In genomic region chr2:226971770-226972169, GRCh38 we compare ENCODE assay signal across 1 cellular context.
A peak's percentile ranks its signal among the peaks of the same experiment; 100 is the strongest.
TF ChIP-seq lines count a peak whose summit lies in the region.

No MANE protein-coding gene starts in this region.

TF ChIP-seq in GM12878, 131 proteins besides CTCF, POLR2A, EP300 and RAD21 (continued from another document):
- TF ChIP-seq ZNF384 (IDR thresholded peaks at IDR 0.05; ENCODE audit: borderline replicate concordance, low read depth, low read length) (peak; percentile 45; the same call in 1 of the 2 replicates), FOXK2 (IDR thresholded peaks at IDR 0.05) (no peak), TCF12 (IDR thresholded peaks at IDR 0.05; ENCODE audit: low read depth, low read length) (peak; percentile 57; the same call in 1 of the 2 replicates), RAD51 (IDR thresholded peaks at IDR 0.05) (peak; percentile 70), KLF5 (IDR thresholded peaks at IDR 0.05; ENCODE audit: partially characterized antibody) (no peak), ZNF207 (IDR thresholded peaks at IDR 0.05; ENCODE audit: borderline replicate concordance) (no peak), NRF1 (conservative IDR thresholded peaks at IDR 0.05; ENCODE audit: low read depth, low read length) (no peak), ASH2L (IDR thresholded peaks at IDR 0.05; ENCODE audit: borderline replicate concordance, low read depth) (no peak), SUZ12 (IDR thresholded peaks at IDR 0.05; ENCODE audit: unreplicated experiment) (no peak), PAX8 (IDR thresholded peaks at IDR 0.05) (no peak), NBN (IDR thresholded peaks at IDR 0.05) (0 out of 2 replicates have a peak, but pooled peaks have one; percentile 23), ETV6 (conservative IDR thresholded peaks at IDR 0.05 in 1 of 2, IDR thresholded peaks at IDR 0.05 in 1 of 2; ENCODE audit: borderline replicate concordance in 1 of 2, low read depth in 1 of 2) (no peak), RBBP5 (conservative IDR thresholded peaks at IDR 0.05) (no peak), ZBTB40 (IDR thresholded peaks at IDR 0.05; ENCODE audit: borderline replicate concordance) (no peak), MAX (IDR thresholded peaks at IDR 0.05; ENCODE audit: low read depth, low read length) (no peak), IRF3 (IDR thresholded peaks at IDR 0.05) (no peak)
- TF ChIP-seq, protein P1, sequence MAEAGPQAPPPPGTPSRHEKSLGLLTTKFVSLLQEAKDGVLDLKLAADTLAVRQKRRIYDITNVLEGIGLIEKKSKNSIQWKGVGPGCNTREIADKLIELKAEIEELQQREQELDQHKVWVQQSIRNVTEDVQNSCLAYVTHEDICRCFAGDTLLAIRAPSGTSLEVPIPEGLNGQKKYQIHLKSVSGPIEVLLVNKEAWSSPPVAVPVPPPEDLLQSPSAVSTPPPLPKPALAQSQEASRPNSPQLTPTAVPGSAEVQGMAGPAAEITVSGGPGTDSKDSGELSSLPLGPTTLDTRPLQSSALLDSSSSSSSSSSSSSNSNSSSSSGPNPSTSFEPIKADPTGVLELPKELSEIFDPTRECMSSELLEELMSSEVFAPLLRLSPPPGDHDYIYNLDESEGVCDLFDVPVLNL (IDR thresholded peaks at IDR 0.05; ENCODE audit: low read depth, low read length), result no peak
